ENCODE assay signal across 23 cellular contexts in the genomic region with DNA sequence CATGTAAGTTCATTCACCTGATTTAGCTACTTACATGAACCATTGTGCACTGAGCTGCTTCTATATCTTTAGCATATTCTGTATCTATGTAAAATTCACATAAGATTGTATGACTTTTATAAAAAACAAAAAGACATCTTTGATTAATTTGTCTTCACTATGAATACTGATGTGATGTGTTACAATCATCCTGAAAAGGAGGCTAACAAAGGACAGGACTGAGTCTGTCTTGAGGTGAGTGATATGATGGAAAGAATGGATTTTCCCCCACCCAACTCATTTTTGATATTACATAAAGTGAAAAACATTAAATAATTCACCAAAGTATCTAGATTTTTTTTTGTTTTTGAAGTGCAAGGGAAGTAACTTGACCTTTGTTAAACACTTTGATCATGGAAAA. TPM values are rescaled to one million over a fixed set of nuclear protein-coding genes. Genes with fewer than 3 reads are reported as not detected.
DNase-seq lines count a peak whose midpoint lies in the region; ATAC-seq, FAIRE-seq and TF ChIP-seq lines count a peak whose summit lies in the region.
"Had no signal": no experiment of that assay in that cellular context is flagged by ENCODE, and none has a peak within 500 bp of the region (broad histone marks: within the 10 kb centered on the region; RNA-seq: fewer than 3 reads in every experiment).

No MANE protein-coding gene starts in this region.

- no peaks in the 10 kb centered on the region for H3K9me3 Mint-ChIP-seq in T-helper 2 cell treated with Interferon-gamma antibody and Interleukin-4, amounts not matched to agents 5 μg/mL and 100 μg/mL, for 36 hours
- no peaks in the 10 kb centered on the region for H3K9me3 Mint-ChIP-seq in activated T-helper 2 cell treated with anti-CD3 and anti-CD28 coated beads, Interferon-gamma antibody, Interleukin-2, Interleukin-4, amounts not matched to agents 10 μg/mL and 5 μg/mL and 100 μg/mL, durations not matched to agents 14 hours and 24 hours and 36 hours
- peaks cover 8% of the 10 kb centered on the region for H3K9me3 Mint-ChIP-seq in natural killer cell treated with Interleukin-12 subunit alpha and Interleukin-12 subunit beta and Interleukin-15 and Interleukin-18, amount 100 ng/mL, for 72 hours
- no peaks in the 10 kb centered on the region for H3K9me3 Mint-ChIP-seq in type B pancreatic cell

- no peak for DNase-seq in T-helper 2 cell treated with Interferon-gamma antibody and Interleukin-4, amounts not matched to agents 5 μg/mL and 100 μg/mL, for 36 hours (ENCODE audit: low spot score)
- DNase-seq in T-helper 2 cell (no peak), GM18507 (ENCODE audit: extremely low spot score, insufficient read length, low read depth) (no peak), foreskin fibroblast (no peak), type B pancreatic cell (ENCODE audit: extremely low spot score, unreplicated experiment) (no peak), inferior parietal cortex (ENCODE audit: extremely low spot score) (no peak)
- DNase-seq in activated T-helper 2 cell treated with anti-CD3 and anti-CD28 coated beads, Interferon-gamma antibody, Interleukin-2, Interleukin-4, amounts not matched to agents 10 μg/mL and 5 μg/mL and 100 μg/mL, durations not matched to agents 14 hours and 24 hours and 36 hours (ENCODE audit: low spot score), result no peak
- DNase-seq in natural killer cell treated with Interleukin-12 subunit alpha and Interleukin-12 subunit beta and Interleukin-15 and Interleukin-18, amount 100 ng/mL, for 72 hours (ENCODE audit: low spot score), result no peak
- DNase-seq: amniotic stem cell, caudate nucleus, DMS153, HCEC 1CT, head of caudate nucleus, KBM-7, lower lobe of right lung, NCI-H1092, NCI-H82, psoas muscle had no signal

- no peaks in the 10 kb centered on the region for H3K27me3 Mint-ChIP-seq in T-helper 2 cell treated with Interferon-gamma antibody and Interleukin-4, amounts not matched to agents 5 μg/mL and 100 μg/mL, for 36 hours (ENCODE audit: low read depth)
- H3K27me3 Mint-ChIP-seq in activated T-helper 2 cell treated with anti-CD3 and anti-CD28 coated beads, Interferon-gamma antibody, Interleukin-2, Interleukin-4, amounts not matched to agents 10 μg/mL and 5 μg/mL and 100 μg/mL, durations not matched to agents 14 hours and 24 hours and 36 hours (ENCODE audit: low read depth), result no peaks in the 10 kb centered on the region
- H3K27me3 Mint-ChIP-seq in natural killer cell treated with Interleukin-12 subunit alpha and Interleukin-12 subunit beta and Interleukin-15 and Interleukin-18, amount 100 ng/mL, for 72 hours, result no peaks in the 10 kb centered on the region
- H3K27me3 Mint-ChIP-seq in type B pancreatic cell, result no peaks in the 10 kb centered on the region

- H3K4me1 Mint-ChIP-seq in T-helper 2 cell treated with Interferon-gamma antibody and Interleukin-4, amounts not matched to agents 5 μg/mL and 100 μg/mL, for 36 hours (ENCODE audit: low read depth), result peaks cover 68% of the 10 kb centered on the region
- H3K4me1 Mint-ChIP-seq in activated T-helper 2 cell treated with anti-CD3 and anti-CD28 coated beads, Interferon-gamma antibody, Interleukin-2, Interleukin-4, amounts not matched to agents 10 μg/mL and 5 μg/mL and 100 μg/mL, durations not matched to agents 14 hours and 24 hours and 36 hours (ENCODE audit: low read depth), result peaks cover 72% of the 10 kb centered on the region
- peaks cover 47 to 77% of the 10 kb centered on the region in 2 donors for H3K4me1 Mint-ChIP-seq in natural killer cell treated with Interleukin-12 subunit alpha and Interleukin-12 subunit beta and Interleukin-15 and Interleukin-18, amount 100 ng/mL, for 72 hours (ENCODE audit: low read depth in 2 of 2)
- H3K4me1 Mint-ChIP-seq in type B pancreatic cell (ENCODE audit: unreplicated experiment), result no peaks in the 10 kb centered on the region

- peak overlapping the region; percentile 81 for H3K4me3 Mint-ChIP-seq in T-helper 2 cell treated with Interferon-gamma antibody and Interleukin-4, amounts not matched to agents 5 μg/mL and 100 μg/mL, for 36 hours
- peak overlapping the region; percentile 73 for H3K4me3 Mint-ChIP-seq in activated T-helper 2 cell treated with anti-CD3 and anti-CD28 coated beads, Interferon-gamma antibody, Interleukin-2, Interleukin-4, amounts not matched to agents 10 μg/mL and 5 μg/mL and 100 μg/mL, durations not matched to agents 14 hours and 24 hours and 36 hours (ENCODE audit: low read depth)
- peak overlapping the region; percentile 85 for H3K4me3 Mint-ChIP-seq in natural killer cell treated with Interleukin-12 subunit alpha and Interleukin-12 subunit beta and Interleukin-15 and Interleukin-18, amount 100 ng/mL, for 72 hours
- H3K4me3 Mint-ChIP-seq in type B pancreatic cell, result no peak overlapping the region

- intact Hi-C loops in activated T-helper 2 cell treated with anti-CD3 and anti-CD28 coated beads, Interferon-gamma antibody, Interleukin-2, Interleukin-4, amounts not matched to agents 10 μg/mL and 5 μg/mL and 100 μg/mL, durations not matched to agents 14 hours and 24 hours and 36 hours (cut with micrococcal nuclease), result loop anchor here (1.0 to 10.0 kb wide), 2 partner anchors 33 to 874 kb away; a partner anchor contains a TSS

- H3K36me3 Mint-ChIP-seq in T-helper 2 cell treated with Interferon-gamma antibody and Interleukin-4, amounts not matched to agents 5 μg/mL and 100 μg/mL, for 36 hours (ENCODE audit: low read depth), result peaks cover 74% of the 10 kb centered on the region
- H3K36me3 Mint-ChIP-seq in activated T-helper 2 cell treated with anti-CD3 and anti-CD28 coated beads, Interferon-gamma antibody, Interleukin-2, Interleukin-4, amounts not matched to agents 10 μg/mL and 5 μg/mL and 100 μg/mL, durations not matched to agents 14 hours and 24 hours and 36 hours (ENCODE audit: low read depth), result peaks cover 81% of the 10 kb centered on the region
- peaks cover 44% of the 10 kb centered on the region for H3K36me3 Mint-ChIP-seq in natural killer cell treated with Interleukin-12 subunit alpha and Interleukin-12 subunit beta and Interleukin-15 and Interleukin-18, amount 100 ng/mL, for 72 hours
- H3K36me3 Mint-ChIP-seq in type B pancreatic cell, result no peaks in the 10 kb centered on the region

- H3K4me3 ChIP-seq in foreskin fibroblast (ENCODE audit: low read depth in 1 of 2, low read length in 2 of 2), result no peak overlapping the region
- H3K4me3 ChIP-seq: BLaER1, lower lobe of right lung, psoas muscle, SK-N-MC, tibial nerve had no signal

- H3K27ac Mint-ChIP-seq in T-helper 2 cell treated with Interferon-gamma antibody and Interleukin-4, amounts not matched to agents 5 μg/mL and 100 μg/mL, for 36 hours, result peak overlapping the region; percentile 18
- H3K27ac Mint-ChIP-seq in activated T-helper 2 cell treated with anti-CD3 and anti-CD28 coated beads, Interferon-gamma antibody, Interleukin-2, Interleukin-4, amounts not matched to agents 10 μg/mL and 5 μg/mL and 100 μg/mL, durations not matched to agents 14 hours and 24 hours and 36 hours, result peak overlapping the region; percentile 88
- H3K27ac Mint-ChIP-seq in natural killer cell treated with Interleukin-12 subunit alpha and Interleukin-12 subunit beta and Interleukin-15 and Interleukin-18, amount 100 ng/mL, for 72 hours, result peak overlapping the region; percentile 87 to 90
- H3K27ac Mint-ChIP-seq in type B pancreatic cell, result no peak overlapping the region

- FAIRE-seq in GM18507 (lab: Jason Lieb, UNC), result peak; percentile 15
- FAIRE-seq: islet of Langerhans, RCC 7860 had no signal

- peak in 1 of 2 donors; percentile 48 for ATAC-seq in natural killer cell treated with Interleukin-12 subunit alpha and Interleukin-12 subunit beta and Interleukin-15 and Interleukin-18, amount 100 ng/mL, for 72 hours
- ATAC-seq: lower lobe of right lung, psoas muscle had no signal

- TF ChIP-seq CTCF in foreskin fibroblast (IDR thresholded peaks at IDR 0.05; ENCODE audit: low read depth, low read length) (no peak), type B pancreatic cell (conservative IDR thresholded peaks at IDR 0.05) (no peak)

RNA-seq across cellular contexts. Expression of a gene that starts 9.7 kb away (rescaled TPM):
- total RNA-seq in activated T-helper 2 cell treated with anti-CD3 and anti-CD28 coated beads, Interferon-gamma antibody, Interleukin-2, Interleukin-4, amounts not matched to agents 10 μg/mL and 5 μg/mL and 100 μg/mL, durations not matched to agents 14 hours and 24 hours and 36 hours, result 321 and 333 TPM in 2 replicates
- 100 to 1,000 TPM; 334 to 761 TPM for total RNA-seq in natural killer cell treated with Interleukin-12 subunit alpha and Interleukin-12 subunit beta and Interleukin-15 and Interleukin-18, amount 100 ng/mL, for 72 hours
- total RNA-seq in type B pancreatic cell (ENCODE audit: low replicate concordance), result not detected in 2 replicates

Comparison
In these comparisons a context has a peak if more than half of its experiments do, and no peak if none do; other contexts are left out.
1. RNA of a gene that starts 9.7 kb away (total RNA-seq): 334 to 761 TPM in natural killer cell treated with Interleukin-12 subunit alpha and Interleukin-12 subunit beta and Interleukin-15 and Interleukin-18, amount 100 ng/mL, for 72 hours and 321 to 333 TPM in activated T-helper 2 cell treated with anti-CD3 and anti-CD28 coated beads, Interferon-gamma antibody, Interleukin-2, Interleukin-4, amounts not matched to agents 10 μg/mL and 5 μg/mL and 100 μg/mL, durations not matched to agents 14 hours and 24 hours and 36 hours; not detected in type B pancreatic cell; every median in the first group is over 100 times any median in the second.